ENCODE assay signal across 8 cellular contexts in genomic region chr1:231315887-231316286, GRCh38. TPM values are rescaled to one million over a fixed set of nuclear protein-coding genes. Genes with fewer than 3 reads are reported as not detected.
A peak's percentile ranks its signal among the peaks of the same experiment; 100 is the strongest.
DNase-seq lines count a peak whose midpoint lies in the region; ATAC-seq and TF ChIP-seq lines count a peak whose summit lies in the region.

No MANE protein-coding gene starts in this region.

- H3K27me3 ChIP-seq in kidney epithelial cell (ENCODE audit: control insufficient read depth, insufficient read depth, low read length) (no peaks in the 10 kb centered on the region), testis (no peaks in the 10 kb centered on the region)
- no peaks in the 10 kb centered on the region for H3K27me3 ChIP-seq in effector memory CD4-positive, alpha-beta T cell (replicated peaks; ENCODE audit: control insufficient read depth, insufficient read depth, low read length, poor library complexity, severe bottlenecking)

- no peak for TF ChIP-seq POLR2A in testis (IDR thresholded peaks at IDR 0.05)

- no peaks in the 10 kb centered on the region for H3K9me3 ChIP-seq in testis
- H3K9me3 ChIP-seq in effector memory CD4-positive, alpha-beta T cell (ENCODE audit: control insufficient read depth, low read length), result no peaks in the 10 kb centered on the region

- H3K4me1 ChIP-seq in testis, result no peaks in the 10 kb centered on the region
- H3K4me1 ChIP-seq in effector memory CD4-positive, alpha-beta T cell (ENCODE audit: control insufficient read depth, insufficient read depth, low read length, poor library complexity, severe bottlenecking), result no peaks in the 10 kb centered on the region

- intact Hi-C loops in testis (cut with DNase I; ENCODE audit: low total_unique reads), result no loop called here

- no peak overlapping the region for H3K27ac Mint-ChIP-seq in activated naive CD4-positive, alpha-beta T cell treated with anti-CD3 and anti-CD28 coated beads, Interleukin-2, amount 50 U/mL, for 72 hours

- TF ChIP-seq CTCF in kidney epithelial cell (IDR thresholded peaks at IDR 0.05; ENCODE audit: insufficient read depth, low read length, poor library complexity, severe bottlenecking) (peak; percentile 61), testis (IDR thresholded peaks at IDR 0.05) (peak in 1 of 3 experiments; percentile 27)

- H3K36me3 ChIP-seq in kidney epithelial cell (ENCODE audit: control insufficient read depth, insufficient read depth, low read length), result no peaks in the 10 kb centered on the region
- no peaks in the 10 kb centered on the region for H3K36me3 ChIP-seq in testis (ENCODE audit: low read depth, missing control alignments)
- no peaks in the 10 kb centered on the region for H3K36me3 ChIP-seq in effector memory CD4-positive, alpha-beta T cell (ENCODE audit: control insufficient read depth, insufficient read depth, low read length)

- H3K9me3 Mint-ChIP-seq in activated naive CD4-positive, alpha-beta T cell treated with anti-CD3 and anti-CD28 coated beads, Interleukin-2, amount 50 U/mL, for 72 hours, result no peaks in the 10 kb centered on the region

- H3K4me3 ChIP-seq in kidney epithelial cell (ENCODE audit: low read depth, low read length) (no peak overlapping the region), testis (no peak overlapping the region)
- no peak overlapping the region for H3K4me3 ChIP-seq in effector memory CD4-positive, alpha-beta T cell (ENCODE audit: insufficient read depth, low read depth, low read length, poor library complexity, severe bottlenecking)

- 32 to 34% methylated on average over 11 of the region's 11 CpGs for WGBS in testis, 2 donors

- H3K36me3 Mint-ChIP-seq in activated naive CD4-positive, alpha-beta T cell treated with anti-CD3 and anti-CD28 coated beads, Interleukin-2, amount 50 U/mL, for 72 hours, result no peaks in the 10 kb centered on the region

- peak; percentile 85 for ATAC-seq in HG02798 (IDR thresholded peaks at IDR 0.05; ENCODE audit: poor library complexity, unreplicated experiment)
- peak; percentile 81 to 88 for ATAC-seq in activated naive CD4-positive, alpha-beta T cell treated with anti-CD3 and anti-CD28 coated beads, Interleukin-2, amount 50 U/mL, for 72 hours

- DNase-seq in activated T-cell treated with anti-CD3 and anti-CD28 coated beads for 1 hour (ENCODE audit: low read depth), result peak; percentile 31
- DNase-seq in activated T-cell treated with anti-CD3 and anti-CD28 coated beads for 4 hours, result no peak
- DNase-seq in OCI-M1 (lab: John Stamatoyannopoulos, UW), result peak; percentile 76
- peak in 1 of 2 donors; percentile 60 for DNase-seq in activated naive CD4-positive, alpha-beta T cell treated with anti-CD3 and anti-CD28 coated beads, Interleukin-2, amount 50 U/mL, for 72 hours (ENCODE audit: low spot score in 2 of 2)
- no peak for DNase-seq in kidney epithelial cell (ENCODE audit: low read depth)
- DNase-seq in testis, result peak; percentile 48
- no peak for DNase-seq in effector memory CD4-positive, alpha-beta T cell

- no peak overlapping the region for H3K27ac ChIP-seq in testis
- H3K27ac ChIP-seq in effector memory CD4-positive, alpha-beta T cell (ENCODE audit: insufficient read depth, low read length, poor library complexity, severe bottlenecking), result no peak overlapping the region

RNA-seq across cellular contexts. Expression of gene EXOC8, which starts 21.8 kb away (rescaled TPM):
- total RNA-seq in activated naive CD4-positive, alpha-beta T cell treated with anti-CD3 and anti-CD28 coated beads, Interleukin-2, amount 50 U/mL, for 72 hours, result 10 to 100 TPM; 14.1 to 18.7 TPM
- total RNA-seq in kidney epithelial cell (10.6 and 10.8 TPM in 2 replicates), testis (10 to 100 TPM; 13.9 to 14.7 TPM)
- 9.3 TPM for polyA plus RNA-seq in testis (ENCODE audit: insufficient read depth, low read depth, low replicate concordance)

RNA-seq across cellular contexts. Expression of gene SPRTN, which starts 22.2 kb away (rescaled TPM):
- 10 to 100 TPM in 1 of 2 donors, 1 to 10 TPM in 1; 7.4 to 13.5 TPM for total RNA-seq in activated naive CD4-positive, alpha-beta T cell treated with anti-CD3 and anti-CD28 coated beads, Interleukin-2, amount 50 U/mL, for 72 hours
- total RNA-seq in kidney epithelial cell, result 10.6 and 17.1 TPM in 2 replicates
- 10 to 100 TPM; 26.4 to 34.9 TPM for total RNA-seq in testis
- polyA plus RNA-seq in testis (ENCODE audit: insufficient read depth, low read depth, low replicate concordance), result 30.2 TPM

Comparison
In these comparisons a context has a peak if more than half of its experiments do, and no peak if none do; other contexts are left out.
1. DNase-seq: peak in activated T-cell treated with anti-CD3 and anti-CD28 coated beads for 1 hour (single experiment), OCI-M1 (single experiment) and testis (single experiment); none in activated T-cell treated with anti-CD3 and anti-CD28 coated beads for 4 hours (single experiment), kidney epithelial cell (single experiment) and effector memory CD4-positive, alpha-beta T cell (0 of 3).